In genomic region chr15:65304393-65305143, GRCh38 we compare ENCODE assay signal across 8 cellular contexts. TPM values are rescaled to one million over a fixed set of nuclear protein-coding genes. Genes with fewer than 3 reads are reported as not detected.
A peak's percentile ranks its signal among the peaks of the same experiment; 100 is the strongest.
DNase-seq lines count a peak whose midpoint lies in the region; ATAC-seq and TF ChIP-seq lines count a peak whose summit lies in the region.

Gene RNU5B-1, plus strand, starts transcription at chr15:65304677.

- no peaks in the 10 kb centered on the region for H3K36me3 Mint-ChIP-seq in activated CD4-positive, alpha-beta T cell treated with anti-CD3 and anti-CD28 coated beads, Interleukin-2, amount 10 ng/mL, durations not matched to agents 24 days and 14 days (ENCODE audit: low read depth)

- peak within 1 kb of the TSS; percentile 50 to 70 (median 60) for H3K4me3 ChIP-seq in BLaER1 treated with 17β-estradiol and CSF1 and Interleukin-3, amounts not matched to agents 10 nM and 100 nM
- H3K4me3 ChIP-seq in liver (ENCODE audit: low read depth in 1 of 3, low read length in 3 of 3), result peak within 1 kb of the TSS; percentile 46 to 69 (median 68)

- peak within 1 kb of the TSS; percentile 93 for H3K27ac Mint-ChIP-seq in activated CD4-positive, alpha-beta T cell treated with anti-CD3 and anti-CD28 coated beads, Interleukin-2, amount 10 ng/mL, durations not matched to agents 24 days and 14 days

- peak; percentile 65 for ATAC-seq in HG03432 (IDR thresholded peaks at IDR 0.05; ENCODE audit: unreplicated experiment)

- peaks cover 30 to 48% (median 39%) of the 10 kb centered on the region in 10 experiments for H3K4me1 ChIP-seq in BLaER1 treated with 17β-estradiol and CSF1 and Interleukin-3, amounts not matched to agents 10 nM and 100 nM
- peaks cover 0 to 24% (median 15%) of the 10 kb centered on the region in 4 donors for H3K4me1 ChIP-seq in liver (ENCODE audit: control insufficient read depth in 4 of 4, insufficient read depth in 4 of 4, low read length in 3 of 4)

- peak; percentile 99 for TF ChIP-seq POLR2A in GM19099 (IDR thresholded peaks at IDR 0.05; ENCODE audit: extremely low read depth, insufficient read length, low read depth)

- DNase-seq in NCI-H524 (lab: John Stamatoyannopoulos, UW), result peak; percentile 93 to 96
- DNase-seq in activated CD4-positive, alpha-beta T cell treated with anti-CD3 and anti-CD28 coated beads, Interleukin-2, amount 10 ng/mL, durations not matched to agents 24 days and 14 days, result peak; percentile 95
- peak; percentile 88 to 91 for DNase-seq in dermis microvascular lymphatic vessel endothelial cell (ENCODE audit: low read depth in 2 of 2)
- peak; percentile 79 for DNase-seq in stimulated activated CD4-positive, alpha-beta T cell treated with anti-CD3 and anti-CD28 coated beads, Interleukin-4, amount 100 ng/mL, for 1 hour

- TF ChIP-seq CTCF in liver (IDR thresholded peaks at IDR 0.05; ENCODE audit: low read depth, low read length, missing input control), result peak; percentile 85

- peaks cover 0 to 12% (median 0%) of the 10 kb centered on the region in 11 experiments; a peak in 2 of 22 replicates for H4K20me1 ChIP-seq in BLaER1 treated with 17β-estradiol and CSF1 and Interleukin-3, amounts not matched to agents 10 nM and 100 nM

- peaks cover 5% of the 10 kb centered on the region for H3K27me3 Mint-ChIP-seq in activated CD4-positive, alpha-beta T cell treated with anti-CD3 and anti-CD28 coated beads, Interleukin-2, amount 10 ng/mL, durations not matched to agents 24 days and 14 days

- H3K27me3 ChIP-seq in BLaER1 treated with 17β-estradiol and CSF1 and Interleukin-3, amounts not matched to agents 10 nM and 100 nM, result no peaks in the 10 kb centered on the region
- H3K27me3 ChIP-seq in liver (ENCODE audit: control insufficient read depth in 4 of 4, insufficient read depth in 4 of 4, low read length in 3 of 4), result no peaks in the 10 kb centered on the region

- peak in 1 of 2 donors; percentile 43 for TF ChIP-seq RAD21 in liver (IDR thresholded peaks at IDR 0.05)

- peak within 1 kb of the TSS; percentile 92 for H3K4me3 Mint-ChIP-seq in activated CD4-positive, alpha-beta T cell treated with anti-CD3 and anti-CD28 coated beads, Interleukin-2, amount 10 ng/mL, durations not matched to agents 24 days and 14 days

- H3K36me3 ChIP-seq in BLaER1 treated with 17β-estradiol and CSF1 and Interleukin-3, amounts not matched to agents 10 nM and 100 nM, result no peaks in the 10 kb centered on the region
- H3K36me3 ChIP-seq in liver (ENCODE audit: control insufficient read depth in 4 of 4, insufficient read depth in 3 of 4, low read depth in 1 of 4, low read length in 3 of 4), result no peaks in the 10 kb centered on the region

- H3K4me1 Mint-ChIP-seq in activated CD4-positive, alpha-beta T cell treated with anti-CD3 and anti-CD28 coated beads, Interleukin-2, amount 10 ng/mL, durations not matched to agents 24 days and 14 days, result peaks cover 23% of the 10 kb centered on the region

- peak within 1 kb of the TSS; percentile 77 to 91 (median 83) for H3K9ac ChIP-seq in BLaER1 treated with 17β-estradiol and CSF1 and Interleukin-3, amounts not matched to agents 10 nM and 100 nM
- H3K9ac ChIP-seq in liver (ENCODE audit: low read depth in 1 of 2, low read length in 2 of 2), result peak within 1 kb of the TSS; percentile 84 to 94

- intact Hi-C loops in activated CD4-positive, alpha-beta T cell treated with anti-CD3 and anti-CD28 coated beads, Interleukin-2, amount 10 ng/mL, durations not matched to agents 24 days and 14 days (cut with micrococcal nuclease), result loop anchor here (1.0 to 5.0 kb wide), 3 partner anchors 8 to 272 kb away; partner anchors contain the start of genes CLPX and RNU5A-1

- peak within 1 kb of the TSS; percentile 88 to 98 (median 93) for H3K27ac ChIP-seq in BLaER1 treated with 17β-estradiol and CSF1 and Interleukin-3, amounts not matched to agents 10 nM and 100 nM
- H3K27ac ChIP-seq in liver (ENCODE audit: low read depth in 1 of 2, low read length in 2 of 2), result peak within 1 kb of the TSS; percentile 93 to 97

- H3K4me2 ChIP-seq in BLaER1 treated with 17β-estradiol and CSF1 and Interleukin-3, amounts not matched to agents 10 nM and 100 nM, result peak within 1 kb of the TSS; percentile 74 to 97 (median 91)

- no peaks in the 10 kb centered on the region for H3K9me3 Mint-ChIP-seq in activated CD4-positive, alpha-beta T cell treated with anti-CD3 and anti-CD28 coated beads, Interleukin-2, amount 10 ng/mL, durations not matched to agents 24 days and 14 days

- WGBS in liver, result under 1% methylated on average over 23 of the region's 23 CpGs

- peaks cover 0 to 8% (median 6%) of the 10 kb centered on the region in 11 experiments; a peak in 11 of 22 replicates for H3K9me3 ChIP-seq in BLaER1 treated with 17β-estradiol and CSF1 and Interleukin-3, amounts not matched to agents 10 nM and 100 nM (replicated peaks in 1 of 11)
- no peaks in the 10 kb centered on the region for H3K9me3 ChIP-seq in liver (ENCODE audit: control insufficient read depth in 4 of 4, low read length in 3 of 4)

TF ChIP-seq in liver, 16 proteins besides CTCF, POLR2A, EP300 and RAD21:
- TF ChIP-seq SP1 (IDR thresholded peaks at IDR 0.05) (peak; percentile 79), FOXA2 (IDR thresholded peaks at IDR 0.05) (no peak), TAF1 (conservative IDR thresholded peaks at IDR 0.05) (peak; percentile 71), EGR1 (IDR thresholded peaks at IDR 0.05; ENCODE audit: low read depth in 2 of 2) (peak; percentile 42 to 46), FOXA1 (IDR thresholded peaks at IDR 0.05) (peak; percentile 30), GABPA (IDR thresholded peaks at IDR 0.05 in 1 of 2, conservative IDR thresholded peaks at IDR 0.05 in 1 of 2) (peak in 1 of 2 donors; percentile 33), YY1 (IDR thresholded peaks at IDR 0.05) (peak; percentile 59), ZBTB33 (IDR thresholded peaks at IDR 0.05) (peak; percentile 82), JUND (IDR thresholded peaks at IDR 0.05) (peak; percentile 89 to 91), HNF4G (IDR thresholded peaks at IDR 0.05) (no peak), HNF4A (conservative IDR thresholded peaks at IDR 0.05) (peak; percentile 63 to 75), RXRA (IDR thresholded peaks at IDR 0.05) (peak; percentile 71 to 94), NR2F2 (IDR thresholded peaks at IDR 0.05) (no peak)
- TF ChIP-seq, protein P1, sequence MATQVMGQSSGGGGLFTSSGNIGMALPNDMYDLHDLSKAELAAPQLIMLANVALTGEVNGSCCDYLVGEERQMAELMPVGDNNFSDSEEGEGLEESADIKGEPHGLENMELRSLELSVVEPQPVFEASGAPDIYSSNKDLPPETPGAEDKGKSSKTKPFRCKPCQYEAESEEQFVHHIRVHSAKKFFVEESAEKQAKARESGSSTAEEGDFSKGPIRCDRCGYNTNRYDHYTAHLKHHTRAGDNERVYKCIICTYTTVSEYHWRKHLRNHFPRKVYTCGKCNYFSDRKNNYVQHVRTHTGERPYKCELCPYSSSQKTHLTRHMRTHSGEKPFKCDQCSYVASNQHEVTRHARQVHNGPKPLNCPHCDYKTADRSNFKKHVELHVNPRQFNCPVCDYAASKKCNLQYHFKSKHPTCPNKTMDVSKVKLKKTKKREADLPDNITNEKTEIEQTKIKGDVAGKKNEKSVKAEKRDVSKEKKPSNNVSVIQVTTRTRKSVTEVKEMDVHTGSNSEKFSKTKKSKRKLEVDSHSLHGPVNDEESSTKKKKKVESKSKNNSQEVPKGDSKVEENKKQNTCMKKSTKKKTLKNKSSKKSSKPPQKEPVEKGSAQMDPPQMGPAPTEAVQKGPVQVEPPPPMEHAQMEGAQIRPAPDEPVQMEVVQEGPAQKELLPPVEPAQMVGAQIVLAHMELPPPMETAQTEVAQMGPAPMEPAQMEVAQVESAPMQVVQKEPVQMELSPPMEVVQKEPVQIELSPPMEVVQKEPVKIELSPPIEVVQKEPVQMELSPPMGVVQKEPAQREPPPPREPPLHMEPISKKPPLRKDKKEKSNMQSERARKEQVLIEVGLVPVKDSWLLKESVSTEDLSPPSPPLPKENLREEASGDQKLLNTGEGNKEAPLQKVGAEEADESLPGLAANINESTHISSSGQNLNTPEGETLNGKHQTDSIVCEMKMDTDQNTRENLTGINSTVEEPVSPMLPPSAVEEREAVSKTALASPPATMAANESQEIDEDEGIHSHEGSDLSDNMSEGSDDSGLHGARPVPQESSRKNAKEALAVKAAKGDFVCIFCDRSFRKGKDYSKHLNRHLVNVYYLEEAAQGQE (IDR thresholded peaks at IDR 0.05), result peak; percentile 81
- TF ChIP-seq, protein P2, sequence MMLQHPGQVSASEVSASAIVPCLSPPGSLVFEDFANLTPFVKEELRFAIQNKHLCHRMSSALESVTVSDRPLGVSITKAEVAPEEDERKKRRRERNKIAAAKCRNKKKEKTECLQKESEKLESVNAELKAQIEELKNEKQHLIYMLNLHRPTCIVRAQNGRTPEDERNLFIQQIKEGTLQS (IDR thresholded peaks at IDR 0.05), result peak; percentile 61
- TF ChIP-seq, protein P3, sequence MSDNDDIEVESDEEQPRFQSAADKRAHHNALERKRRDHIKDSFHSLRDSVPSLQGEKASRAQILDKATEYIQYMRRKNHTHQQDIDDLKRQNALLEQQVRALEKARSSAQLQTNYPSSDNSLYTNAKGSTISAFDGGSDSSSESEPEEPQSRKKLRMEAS (IDR thresholded peaks at IDR 0.05), result peak; percentile 17

RNA-seq across cellular contexts. Expression of gene RNU5B-1, which starts in this region (rescaled TPM):
- not detected in 2 replicates for total RNA-seq in activated CD4-positive, alpha-beta T cell treated with anti-CD3 and anti-CD28 coated beads, Interleukin-2, amount 10 ng/mL, durations not matched to agents 24 days and 14 days
- not detected in 2 replicates for total RNA-seq in dermis microvascular lymphatic vessel endothelial cell
- not detected for total RNA-seq in liver
- polyA plus RNA-seq in liver, result not detected

Comparison
In these comparisons a context has a peak if more than half of its experiments do, and no peak if none do; other contexts are left out.
1. Peak in every context shown above with its lines: DNase-seq, ATAC-seq, H3K4me3 ChIP-seq and H3K27ac ChIP-seq.
2. Peak in DNase-seq in activated CD4-positive, alpha-beta T cell treated with anti-CD3 and anti-CD28 coated beads, Interleukin-2, amount 10 ng/mL, durations not matched to agents 24 days and 14 days; RNA of the gene not detected or under 1 TPM.
3. Peak in DNase-seq in dermis microvascular lymphatic vessel endothelial cell; RNA of the gene not detected or under 1 TPM.